ENCODE assay signal across 3 cellular contexts in genomic region chr21:31607791-31608190, GRCh38.
TF ChIP-seq lines count a peak whose summit lies in the region.

No MANE protein-coding gene starts in this region.

TF ChIP-seq in HepG2, 621 proteins besides CTCF, POLR2A, EP300 and RAD21:
- TF ChIP-seq ZNF740 (CRISPR knock-in tag; IDR thresholded peaks at IDR 0.05) (no peak), HNRNPK (IDR thresholded peaks at IDR 0.05; ENCODE audit: low read depth, low read length, poor library complexity, severe bottlenecking) (peak; percentile 18), HNF4G (IDR thresholded peaks at IDR 0.05; ENCODE audit: borderline replicate concordance, low read depth, low read length) (no peak), HNF4G (CRISPR knock-in tag; IDR thresholded peaks at IDR 0.05; ENCODE audit: borderline replicate concordance, low read depth) (no peak)

TF ChIP-seq in HEK293, 187 proteins besides CTCF, POLR2A, EP300 and RAD21:
- TF ChIP-seq ZNF366 (tag by site-specific recombination; conservative IDR thresholded peaks at IDR 0.05) = peak; percentile 51
- no peak for TF ChIP-seq ZNF391 (tag by site-specific recombination; IDR thresholded peaks at IDR 0.05; ENCODE audit: borderline replicate concordance, low read depth)

TF ChIP-seq in K562, 482 proteins besides CTCF, POLR2A, EP300 and RAD21:
- TF ChIP-seq CHD1 (IDR thresholded peaks at IDR 0.05; ENCODE audit: low read length) (no peak), ZNF512 (tag; IDR thresholded peaks at IDR 0.05) (peak; percentile 89), FOS (IDR thresholded peaks at IDR 0.05; ENCODE audit: extremely low read depth, insufficient read length) (no peak), PKNOX1 (IDR thresholded peaks at IDR 0.05) (no peak), ZNF354B (CRISPR knock-in tag; IDR thresholded peaks at IDR 0.05) (no peak), MEF2D (tag; conservative IDR thresholded peaks at IDR 0.05; ENCODE audit: low read depth) (no peak), ZNF12 (CRISPR knock-in tag; IDR thresholded peaks at IDR 0.05) (no peak)
